Comparison of ENCODE assay signal across 2 cellular contexts in the genomic region with DNA sequence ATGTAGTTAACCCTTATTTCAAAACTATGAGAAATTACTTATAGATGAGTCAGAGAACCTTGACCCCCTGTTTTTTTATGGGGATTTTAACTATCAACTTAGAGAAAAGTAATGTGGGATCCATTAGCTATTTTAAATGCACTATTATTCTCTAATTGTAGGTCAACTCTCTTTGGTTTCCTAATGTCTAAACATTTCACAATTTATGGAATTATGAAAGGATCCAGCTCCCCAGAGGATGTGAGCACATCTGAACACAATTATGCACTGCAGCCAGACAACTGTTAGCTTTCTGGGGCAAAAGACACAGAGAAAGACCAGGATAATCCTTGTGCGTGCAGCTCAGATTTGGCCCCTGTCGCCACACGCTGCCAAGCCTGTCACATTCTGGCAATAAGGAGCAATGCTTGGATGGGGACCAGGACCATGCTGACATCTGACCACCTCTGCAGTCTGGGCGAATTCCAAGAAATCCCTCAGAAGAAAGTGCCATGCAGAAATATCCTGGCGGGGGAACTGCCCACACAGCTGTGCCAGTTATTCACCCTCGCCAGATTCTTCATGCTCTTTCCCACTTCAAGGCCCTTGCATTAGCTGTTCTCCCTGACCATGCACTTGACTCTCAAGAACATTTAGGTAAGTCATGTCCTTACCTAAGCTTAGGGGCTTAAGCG.
TF ChIP-seq lines count a peak whose summit lies in the region.

No MANE protein-coding gene starts in this region.

TF ChIP-seq in liver, 16 proteins besides CTCF, POLR2A, EP300 and RAD21:
- TF ChIP-seq SP1 (IDR thresholded peaks at IDR 0.05) = peak; percentile 67
- TF ChIP-seq EGR1 (IDR thresholded peaks at IDR 0.05; ENCODE audit: low read depth in 2 of 2) = peak in 1 of 2 donors; percentile 22
- TF ChIP-seq NR2F2 (IDR thresholded peaks at IDR 0.05) = no peak
- peak; percentile 44 for TF ChIP-seq YY1 (IDR thresholded peaks at IDR 0.05)
- peak; percentile 37 for TF ChIP-seq TAF1 (conservative IDR thresholded peaks at IDR 0.05)
- TF ChIP-seq REST (IDR thresholded peaks at IDR 0.05) = no peak
- TF ChIP-seq FOXA2 (IDR thresholded peaks at IDR 0.05) = no peak
- peak; percentile 55 to 61 for TF ChIP-seq HNF4A (conservative IDR thresholded peaks at IDR 0.05)
- no peak for TF ChIP-seq JUND (IDR thresholded peaks at IDR 0.05)
- peak; percentile 50 to 71 for TF ChIP-seq RXRA (IDR thresholded peaks at IDR 0.05)
- TF ChIP-seq, protein P1, sequence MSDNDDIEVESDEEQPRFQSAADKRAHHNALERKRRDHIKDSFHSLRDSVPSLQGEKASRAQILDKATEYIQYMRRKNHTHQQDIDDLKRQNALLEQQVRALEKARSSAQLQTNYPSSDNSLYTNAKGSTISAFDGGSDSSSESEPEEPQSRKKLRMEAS (IDR thresholded peaks at IDR 0.05) = peak; percentile 50
- TF ChIP-seq, protein P2, sequence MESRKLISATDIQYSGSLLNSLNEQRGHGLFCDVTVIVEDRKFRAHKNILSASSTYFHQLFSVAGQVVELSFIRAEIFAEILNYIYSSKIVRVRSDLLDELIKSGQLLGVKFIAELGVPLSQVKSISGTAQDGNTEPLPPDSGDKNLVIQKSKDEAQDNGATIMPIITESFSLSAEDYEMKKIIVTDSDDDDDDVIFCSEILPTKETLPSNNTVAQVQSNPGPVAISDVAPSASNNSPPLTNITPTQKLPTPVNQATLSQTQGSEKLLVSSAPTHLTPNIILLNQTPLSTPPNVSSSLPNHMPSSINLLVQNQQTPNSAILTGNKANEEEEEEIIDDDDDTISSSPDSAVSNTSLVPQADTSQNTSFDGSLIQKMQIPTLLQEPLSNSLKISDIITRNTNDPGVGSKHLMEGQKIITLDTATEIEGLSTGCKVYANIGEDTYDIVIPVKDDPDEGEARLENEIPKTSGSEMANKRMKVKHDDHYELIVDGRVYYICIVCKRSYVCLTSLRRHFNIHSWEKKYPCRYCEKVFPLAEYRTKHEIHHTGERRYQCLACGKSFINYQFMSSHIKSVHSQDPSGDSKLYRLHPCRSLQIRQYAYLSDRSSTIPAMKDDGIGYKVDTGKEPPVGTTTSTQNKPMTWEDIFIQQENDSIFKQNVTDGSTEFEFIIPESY (IDR thresholded peaks at IDR 0.05) = peak; percentile 56
- TF ChIP-seq, protein P3, sequence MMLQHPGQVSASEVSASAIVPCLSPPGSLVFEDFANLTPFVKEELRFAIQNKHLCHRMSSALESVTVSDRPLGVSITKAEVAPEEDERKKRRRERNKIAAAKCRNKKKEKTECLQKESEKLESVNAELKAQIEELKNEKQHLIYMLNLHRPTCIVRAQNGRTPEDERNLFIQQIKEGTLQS (IDR thresholded peaks at IDR 0.05) = peak; percentile 29

TF ChIP-seq in HepG2, 621 proteins besides CTCF, POLR2A, EP300 and RAD21:
- TF ChIP-seq NFIC (IDR thresholded peaks at IDR 0.05; ENCODE audit: low read length) (no peak), FLYWCH1 (CRISPR knock-in tag; IDR thresholded peaks at IDR 0.05) (no peak), BORCS8-MEF2B (CRISPR knock-in tag; IDR thresholded peaks at IDR 0.05) (no peak), ZZZ3 (CRISPR knock-in tag; IDR thresholded peaks at IDR 0.05; ENCODE audit: borderline replicate concordance) (no peak), ZNF546 (CRISPR knock-in tag; conservative IDR thresholded peaks at IDR 0.05) (no peak), REST (IDR thresholded peaks at IDR 0.05; ENCODE audit: borderline replicate concordance in 1 of 2, low read depth in 1 of 2, low read length in 2 of 2) (no peak), GMEB2 (CRISPR knock-in tag; IDR thresholded peaks at IDR 0.05; ENCODE audit: low read depth) (no peak), DR1 (CRISPR knock-in tag; IDR thresholded peaks at IDR 0.05) (no peak)
- TF ChIP-seq, protein P4, sequence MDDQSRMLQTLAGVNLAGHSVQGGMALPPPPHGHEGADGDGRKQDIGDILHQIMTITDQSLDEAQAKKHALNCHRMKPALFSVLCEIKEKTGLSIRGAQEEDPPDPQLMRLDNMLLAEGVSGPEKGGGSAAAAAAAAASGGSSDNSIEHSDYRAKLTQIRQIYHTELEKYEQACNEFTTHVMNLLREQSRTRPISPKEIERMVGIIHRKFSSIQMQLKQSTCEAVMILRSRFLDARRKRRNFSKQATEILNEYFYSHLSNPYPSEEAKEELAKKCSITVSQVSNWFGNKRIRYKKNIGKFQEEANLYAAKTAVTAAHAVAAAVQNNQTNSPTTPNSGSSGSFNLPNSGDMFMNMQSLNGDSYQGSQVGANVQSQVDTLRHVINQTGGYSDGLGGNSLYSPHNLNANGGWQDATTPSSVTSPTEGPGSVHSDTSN (CRISPR knock-in tag; IDR thresholded peaks at IDR 0.05; ENCODE audit: borderline replicate concordance) = no peak
